Comparison of ENCODE assay signal across 1 cellular context in the genomic region with DNA sequence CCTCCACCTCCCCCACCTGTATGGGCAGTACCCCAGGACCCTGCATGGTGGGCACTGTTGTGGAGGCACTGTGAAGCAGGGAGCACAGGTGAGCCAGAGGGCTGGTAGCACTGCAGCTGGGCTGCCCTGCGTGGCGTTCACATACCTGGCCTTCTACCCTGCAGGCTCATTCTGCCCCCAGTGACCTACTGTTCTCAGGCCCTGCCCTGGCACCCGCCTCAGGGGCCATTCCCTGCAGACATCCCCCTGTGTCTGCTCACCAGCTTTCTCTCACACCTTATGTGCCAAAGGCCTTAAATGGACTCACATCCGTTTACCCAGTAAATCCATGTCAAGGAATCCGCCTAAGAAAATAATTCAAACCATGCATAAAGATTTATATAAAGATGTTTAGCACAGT.
TF ChIP-seq lines count a peak whose summit lies in the region.

No MANE protein-coding gene starts in this region.

TF ChIP-seq in H1, 55 proteins besides CTCF, POLR2A, EP300 and RAD21 (continued from another document):
- TF ChIP-seq, protein P1, sequence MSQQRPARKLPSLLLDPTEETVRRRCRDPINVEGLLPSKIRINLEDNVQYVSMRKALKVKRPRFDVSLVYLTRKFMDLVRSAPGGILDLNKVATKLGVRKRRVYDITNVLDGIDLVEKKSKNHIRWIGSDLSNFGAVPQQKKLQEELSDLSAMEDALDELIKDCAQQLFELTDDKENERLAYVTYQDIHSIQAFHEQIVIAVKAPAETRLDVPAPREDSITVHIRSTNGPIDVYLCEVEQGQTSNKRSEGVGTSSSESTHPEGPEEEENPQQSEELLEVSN (IDR thresholded peaks at IDR 0.05) = no peak
- TF ChIP-seq JUND (IDR thresholded peaks at IDR 0.05; ENCODE audit: low read length) (no peak), FOSL1 (IDR thresholded peaks at IDR 0.05; ENCODE audit: insufficient read depth, low read depth, low read length) (no peak), SP2 (IDR thresholded peaks at IDR 0.05; ENCODE audit: low read length) (no peak), CBX8 (IDR thresholded peaks at IDR 0.05; ENCODE audit: borderline replicate concordance, low read depth, low read length) (no peak), NRF1 (IDR thresholded peaks at IDR 0.05; ENCODE audit: low read depth, low read length) (no peak), NANOG (IDR thresholded peaks at IDR 0.05; ENCODE audit: insufficient read depth, low read depth, low read length, poor library complexity, severe bottlenecking) (no peak), EZH2 (IDR thresholded peaks at IDR 0.05; ENCODE audit: low read depth, low read length, severe bottlenecking) (no peak), CREB1 (IDR thresholded peaks at IDR 0.05) (no peak), JUN (IDR thresholded peaks at IDR 0.05; ENCODE audit: low read depth, low read length) (no peak), GTF2F1 (IDR thresholded peaks at IDR 0.05; ENCODE audit: borderline replicate concordance, low read depth, low read length) (no peak), CTBP2 (IDR thresholded peaks at IDR 0.05; ENCODE audit: borderline replicate concordance, insufficient read depth, insufficient read length, low read length) (no peak)
